ENCODE assay signal across 2 cellular contexts in the genomic region with DNA sequence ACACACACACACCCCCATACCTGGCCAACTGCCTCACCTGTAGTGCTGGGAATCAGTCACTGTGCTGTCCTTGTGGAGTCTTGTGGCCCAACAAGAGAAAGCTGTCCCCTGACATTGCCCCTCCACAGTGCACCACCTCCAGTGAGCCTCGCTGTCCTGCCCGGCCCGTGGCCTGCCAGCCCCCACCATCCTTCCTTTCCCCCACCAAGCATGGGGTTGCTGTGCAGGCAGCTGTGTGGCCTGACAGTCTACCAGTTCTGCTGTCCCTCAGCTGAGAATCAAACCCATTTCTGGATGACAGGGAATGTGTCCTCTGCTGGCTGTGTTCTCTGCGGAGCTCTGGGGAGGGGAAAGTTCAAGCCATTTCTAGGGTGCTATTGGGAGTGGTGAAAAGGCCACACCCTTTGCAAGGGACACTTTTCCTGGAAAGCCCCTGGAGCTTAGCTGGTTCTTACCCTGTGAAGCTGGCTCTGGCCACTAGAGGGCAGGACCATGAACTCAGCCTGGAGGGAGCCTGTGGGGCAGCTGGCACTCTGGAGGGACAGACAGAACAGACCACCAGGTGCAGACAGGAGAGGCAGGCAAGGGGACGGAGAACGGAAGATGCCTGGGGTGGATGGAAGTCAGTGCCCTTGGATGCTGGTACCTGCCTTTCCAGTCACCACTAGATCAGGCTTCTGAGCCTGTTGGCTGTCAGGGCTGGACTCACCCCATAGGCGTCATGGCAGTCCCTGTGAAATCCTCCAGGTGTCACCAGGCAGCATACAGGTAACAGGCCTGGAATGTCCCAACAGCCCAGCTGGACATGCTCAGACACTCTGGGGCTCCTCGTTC.
TF ChIP-seq lines count a peak whose summit lies in the region.

No MANE protein-coding gene starts in this region.

TF ChIP-seq in HCT116, 20 proteins besides CTCF, POLR2A, EP300 and RAD21:
- TF ChIP-seq ZFX (IDR thresholded peaks at IDR 0.05) (no peak), EGR1 (IDR thresholded peaks at IDR 0.05; ENCODE audit: low read depth) (no peak), FOSL1 (IDR thresholded peaks at IDR 0.05; ENCODE audit: low read depth) (no peak), ATF3 (IDR thresholded peaks at IDR 0.05) (no peak), SRF (IDR thresholded peaks at IDR 0.05; ENCODE audit: low read depth) (no peak), ZBTB33 (IDR thresholded peaks at IDR 0.05; ENCODE audit: extremely low read depth, insufficient replicate concordance, low read length) (no peak), POLR2AphosphoS5 (IDR thresholded peaks at IDR 0.05; ENCODE audit: low read depth, low read length) (no peak), EZH2phosphoT487 (IDR thresholded peaks at IDR 0.05; ENCODE audit: borderline replicate concordance) (no peak), SIN3A (IDR thresholded peaks at IDR 0.05; ENCODE audit: low read depth) (no peak), CBX3 (IDR thresholded peaks at IDR 0.05; ENCODE audit: low read depth) (no peak), SP1 (IDR thresholded peaks at IDR 0.05; ENCODE audit: low read depth) (no peak), REST (IDR thresholded peaks at IDR 0.05; ENCODE audit: low read depth) (no peak), TCF7L2 (IDR thresholded peaks at IDR 0.05; ENCODE audit: borderline replicate concordance, extremely low read depth, insufficient read depth, insufficient read length) (no peak), CEBPB (IDR thresholded peaks at IDR 0.05; ENCODE audit: low read depth) (no peak), YY1 (IDR thresholded peaks at IDR 0.05; ENCODE audit: extremely low read depth, insufficient replicate concordance, low read depth, low read length) (no peak)
- TF ChIP-seq, protein P1, sequence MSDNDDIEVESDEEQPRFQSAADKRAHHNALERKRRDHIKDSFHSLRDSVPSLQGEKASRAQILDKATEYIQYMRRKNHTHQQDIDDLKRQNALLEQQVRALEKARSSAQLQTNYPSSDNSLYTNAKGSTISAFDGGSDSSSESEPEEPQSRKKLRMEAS (IDR thresholded peaks at IDR 0.05) = no peak

TF ChIP-seq in HepG2, 621 proteins besides CTCF, POLR2A, EP300 and RAD21 (continues in another document):
- TF ChIP-seq ZNF598 (CRISPR knock-in tag; IDR thresholded peaks at IDR 0.05; ENCODE audit: borderline replicate concordance) = peak; percentile 52; the same call in 1 of the 2 replicates
- peak; percentile 26; the same call in 1 of the 2 replicates for TF ChIP-seq GATAD2A (CRISPR knock-in tag; IDR thresholded peaks at IDR 0.05)
- no peak for TF ChIP-seq ZNF383 (CRISPR knock-in tag; IDR thresholded peaks at IDR 0.05; ENCODE audit: borderline replicate concordance)
- no peak for TF ChIP-seq GLI4 (CRISPR knock-in tag; IDR thresholded peaks at IDR 0.05; ENCODE audit: borderline replicate concordance)
- no peak for TF ChIP-seq ZNF331 (CRISPR knock-in tag; IDR thresholded peaks at IDR 0.05)
- no peak for TF ChIP-seq MBD4 (IDR thresholded peaks at IDR 0.05; ENCODE audit: borderline replicate concordance, low read length)
- TF ChIP-seq PITX1 (CRISPR knock-in tag; IDR thresholded peaks at IDR 0.05) = peak; percentile 41; the same call in 1 of the 2 replicates
- TF ChIP-seq ZNF841 (CRISPR knock-in tag; IDR thresholded peaks at IDR 0.05; ENCODE audit: borderline replicate concordance) = no peak
- no peak for TF ChIP-seq GTF2F1 (IDR thresholded peaks at IDR 0.05; ENCODE audit: low read length)
- TF ChIP-seq ZNF138 (CRISPR knock-in tag; IDR thresholded peaks at IDR 0.05; ENCODE audit: low read depth) = no peak
- no peak for TF ChIP-seq NFYB (CRISPR knock-in tag; IDR thresholded peaks at IDR 0.05)
- TF ChIP-seq ZNF142 (CRISPR knock-in tag; IDR thresholded peaks at IDR 0.05) = no peak
- no peak for TF ChIP-seq ZNF124 (CRISPR knock-in tag; IDR thresholded peaks at IDR 0.05)
- no peak for TF ChIP-seq HCFC1 (IDR thresholded peaks at IDR 0.05; ENCODE audit: low read depth, low read length)
- no peak for TF ChIP-seq NONO (IDR thresholded peaks at IDR 0.05)
- no peak for TF ChIP-seq NONO (CRISPR knock-in tag; conservative IDR thresholded peaks at IDR 0.05)
- no peak for TF ChIP-seq RXRB (CRISPR knock-in tag; IDR thresholded peaks at IDR 0.05; ENCODE audit: borderline replicate concordance)
- TF ChIP-seq MTA3 (CRISPR knock-in tag; IDR thresholded peaks at IDR 0.05) = no peak
- TF ChIP-seq DR1 (CRISPR knock-in tag; IDR thresholded peaks at IDR 0.05) = no peak
- 0 out of 2 replicates have a peak, but pooled peaks have one; percentile 16 for TF ChIP-seq ZNF574 (CRISPR knock-in tag; IDR thresholded peaks at IDR 0.05)
- peak; percentile 91 for TF ChIP-seq TEAD3 (CRISPR knock-in tag; optimal IDR thresholded peaks at IDR 0.05; ENCODE audit: borderline replicate concordance)
- no peak for TF ChIP-seq RXRA (CRISPR knock-in tag; IDR thresholded peaks at IDR 0.05)
- TF ChIP-seq MAZ (IDR thresholded peaks at IDR 0.05; ENCODE audit: borderline replicate concordance, low read depth, low read length) = no peak
- peak; percentile 24; the same call in 1 of the 2 replicates for TF ChIP-seq MAZ (CRISPR knock-in tag; IDR thresholded peaks at IDR 0.05; ENCODE audit: low read depth)
- TF ChIP-seq, protein P2, sequence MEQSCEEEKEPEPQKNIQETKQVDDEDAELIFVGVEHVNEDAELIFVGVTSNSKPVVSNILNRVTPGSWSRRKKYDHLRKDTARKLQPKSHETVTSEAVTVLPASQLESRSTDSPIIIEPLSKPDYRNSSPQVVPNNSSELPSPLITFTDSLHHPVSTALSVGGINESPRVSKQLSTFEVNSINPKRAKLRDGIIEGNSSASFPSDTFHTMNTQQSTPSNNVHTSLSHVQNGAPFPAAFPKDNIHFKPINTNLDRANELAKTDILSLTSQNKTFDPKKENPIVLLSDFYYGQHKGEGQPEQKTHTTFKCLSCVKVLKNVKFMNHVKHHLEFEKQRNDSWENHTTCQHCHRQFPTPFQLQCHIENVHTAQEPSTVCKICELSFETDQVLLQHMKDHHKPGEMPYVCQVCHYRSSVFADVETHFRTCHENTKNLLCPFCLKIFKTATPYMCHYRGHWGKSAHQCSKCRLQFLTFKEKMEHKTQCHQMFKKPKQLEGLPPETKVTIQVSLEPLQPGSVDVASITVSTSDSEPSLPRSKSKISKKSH (CRISPR knock-in tag; IDR thresholded peaks at IDR 0.05; ENCODE audit: borderline replicate concordance) = 0 out of 2 replicates have a peak, but pooled peaks have one; percentile 69
- TF ChIP-seq ZNF414 (CRISPR knock-in tag; IDR thresholded peaks at IDR 0.05) = no peak
- TF ChIP-seq ZBTB26 (CRISPR knock-in tag; IDR thresholded peaks at IDR 0.05; ENCODE audit: borderline replicate concordance) = no peak
- TF ChIP-seq ZHX2 (IDR thresholded peaks at IDR 0.05; ENCODE audit: low read depth) = no peak
- no peak for TF ChIP-seq ZHX2 (CRISPR knock-in tag; IDR thresholded peaks at IDR 0.05; ENCODE audit: borderline replicate concordance)
- no peak for TF ChIP-seq ISX (CRISPR knock-in tag; conservative IDR thresholded peaks at IDR 0.05)
